1 cellular context compared by ENCODE assay signal in the genomic region with DNA sequence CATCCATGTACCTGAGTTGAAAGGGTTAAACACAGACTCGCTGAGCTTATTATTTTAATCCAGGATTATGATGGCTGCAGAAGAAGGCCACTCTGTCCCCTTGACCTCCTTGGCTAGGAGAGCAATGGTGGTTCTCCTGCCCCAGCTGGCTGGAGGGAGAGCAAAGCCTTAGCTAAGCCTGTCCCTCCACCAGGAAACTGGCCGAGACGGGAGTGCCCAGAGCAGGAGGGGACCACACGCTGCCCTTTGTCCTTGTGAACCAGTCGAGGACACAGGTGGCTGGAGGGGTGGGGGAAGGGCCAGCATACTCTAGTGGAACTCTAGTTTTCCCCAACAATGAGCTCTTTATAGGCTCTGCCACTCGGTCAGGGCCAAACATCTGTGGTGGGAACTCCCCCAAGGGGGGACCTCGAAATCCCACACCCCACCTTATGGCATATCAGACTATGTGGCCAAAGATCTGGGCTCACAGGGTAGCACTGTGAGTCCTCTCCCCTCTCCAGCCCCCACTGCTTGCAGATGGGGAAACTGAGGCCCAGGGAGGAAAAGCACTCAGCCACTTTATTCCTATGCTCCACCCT.
TF ChIP-seq lines count a peak whose summit lies in the region.

No MANE protein-coding gene starts in this region.

TF ChIP-seq in HepG2, 621 proteins besides CTCF, POLR2A, EP300 and RAD21 (continued from another document and continues in another):
- TF ChIP-seq, protein P1, sequence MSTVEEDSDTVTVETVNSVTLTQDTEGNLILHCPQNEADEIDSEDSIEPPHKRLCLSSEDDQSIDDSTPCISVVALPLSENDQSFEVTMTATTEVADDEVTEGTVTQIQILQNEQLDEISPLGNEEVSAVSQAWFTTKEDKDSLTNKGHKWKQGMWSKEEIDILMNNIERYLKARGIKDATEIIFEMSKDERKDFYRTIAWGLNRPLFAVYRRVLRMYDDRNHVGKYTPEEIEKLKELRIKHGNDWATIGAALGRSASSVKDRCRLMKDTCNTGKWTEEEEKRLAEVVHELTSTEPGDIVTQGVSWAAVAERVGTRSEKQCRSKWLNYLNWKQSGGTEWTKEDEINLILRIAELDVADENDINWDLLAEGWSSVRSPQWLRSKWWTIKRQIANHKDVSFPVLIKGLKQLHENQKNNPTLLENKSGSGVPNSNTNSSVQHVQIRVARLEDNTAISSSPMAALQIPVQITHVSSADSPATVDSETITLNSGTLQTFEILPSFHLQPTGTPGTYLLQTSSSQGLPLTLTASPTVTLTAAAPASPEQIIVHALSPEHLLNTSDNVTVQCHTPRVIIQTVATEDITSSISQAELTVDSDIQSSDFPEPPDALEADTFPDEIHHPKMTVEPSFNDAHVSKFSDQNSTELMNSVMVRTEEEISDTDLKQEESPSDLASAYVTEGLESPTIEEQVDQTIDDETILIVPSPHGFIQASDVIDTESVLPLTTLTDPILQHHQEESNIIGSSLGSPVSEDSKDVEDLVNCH (CRISPR knock-in tag; IDR thresholded peaks at IDR 0.05): no peak
- TF ChIP-seq TCF7L2 (IDR thresholded peaks at IDR 0.05; ENCODE audit: low read depth, low read length) (no peak), REL (CRISPR knock-in tag; conservative IDR thresholded peaks at IDR 0.05) (no peak), MYC (CRISPR knock-in tag; IDR thresholded peaks at IDR 0.05; ENCODE audit: borderline replicate concordance) (peak; percentile 65; the same call in 1 of the 2 replicates), ZNF431 (CRISPR knock-in tag; IDR thresholded peaks at IDR 0.05; ENCODE audit: borderline replicate concordance, low read depth) (peak; percentile 71; the same call in 1 of the 2 replicates), PHB2 (IDR thresholded peaks at IDR 0.05; ENCODE audit: partially characterized antibody) (no peak), ZNF331 (CRISPR knock-in tag; IDR thresholded peaks at IDR 0.05) (peak; percentile 63; the same call in 1 of the 2 replicates), PHF20 (CRISPR knock-in tag; IDR thresholded peaks at IDR 0.05) (no peak), ZNF768 (CRISPR knock-in tag; IDR thresholded peaks at IDR 0.05) (no peak), GFI1 (CRISPR knock-in tag; IDR thresholded peaks at IDR 0.05; ENCODE audit: borderline replicate concordance) (peak; percentile 53; the same call in 1 of the 2 replicates), YY1 (IDR thresholded peaks at IDR 0.05; ENCODE audit: insufficient read depth, insufficient replicate concordance, low read depth, low read length) (no peak), ZNF225 (CRISPR knock-in tag; IDR thresholded peaks at IDR 0.05) (no peak), RORA (CRISPR knock-in tag; IDR thresholded peaks at IDR 0.05) (no peak), ZNF446 (CRISPR knock-in tag; IDR thresholded peaks at IDR 0.05) (no peak), MAF1 (CRISPR knock-in tag; IDR thresholded peaks at IDR 0.05; ENCODE audit: borderline replicate concordance) (no peak), ZNF558 (CRISPR knock-in tag; IDR thresholded peaks at IDR 0.05; ENCODE audit: borderline replicate concordance) (no peak), ZNF589 (CRISPR knock-in tag; conservative IDR thresholded peaks at IDR 0.05) (no peak), ZNF333 (CRISPR knock-in tag; IDR thresholded peaks at IDR 0.05; ENCODE audit: borderline replicate concordance) (no peak), ZFP37 (CRISPR knock-in tag; IDR thresholded peaks at IDR 0.05; ENCODE audit: borderline replicate concordance) (no peak), CEBPB (IDR thresholded peaks at IDR 0.05; ENCODE audit: borderline replicate concordance, low read depth, low read length) (no peak), NBN (conservative IDR thresholded peaks at IDR 0.05) (no peak), FOSL2 (CRISPR knock-in tag; IDR thresholded peaks at IDR 0.05) (peak; percentile 17; the same call in 1 of the 2 replicates), RBFOX2 (IDR thresholded peaks at IDR 0.05; ENCODE audit: low read depth, low read length) (no peak), ZNF737 (CRISPR knock-in tag; IDR thresholded peaks at IDR 0.05; ENCODE audit: borderline replicate concordance) (no peak), KAT2B (IDR thresholded peaks at IDR 0.05; ENCODE audit: borderline replicate concordance, low read depth, low read length) (no peak), ZFY (CRISPR knock-in tag; IDR thresholded peaks at IDR 0.05) (no peak), ZNF124 (CRISPR knock-in tag; IDR thresholded peaks at IDR 0.05) (no peak), FOXJ3 (CRISPR knock-in tag; IDR thresholded peaks at IDR 0.05; ENCODE audit: borderline replicate concordance) (no peak), KLF11 (CRISPR knock-in tag; IDR thresholded peaks at IDR 0.05) (no peak), ZBTB20 (CRISPR knock-in tag; IDR thresholded peaks at IDR 0.05; ENCODE audit: borderline replicate concordance, low read depth) (no peak; the same call in 1 of the 2 replicates), NCOA2 (CRISPR knock-in tag; IDR thresholded peaks at IDR 0.05) (peak; percentile 81)
- TF ChIP-seq, protein P2, sequence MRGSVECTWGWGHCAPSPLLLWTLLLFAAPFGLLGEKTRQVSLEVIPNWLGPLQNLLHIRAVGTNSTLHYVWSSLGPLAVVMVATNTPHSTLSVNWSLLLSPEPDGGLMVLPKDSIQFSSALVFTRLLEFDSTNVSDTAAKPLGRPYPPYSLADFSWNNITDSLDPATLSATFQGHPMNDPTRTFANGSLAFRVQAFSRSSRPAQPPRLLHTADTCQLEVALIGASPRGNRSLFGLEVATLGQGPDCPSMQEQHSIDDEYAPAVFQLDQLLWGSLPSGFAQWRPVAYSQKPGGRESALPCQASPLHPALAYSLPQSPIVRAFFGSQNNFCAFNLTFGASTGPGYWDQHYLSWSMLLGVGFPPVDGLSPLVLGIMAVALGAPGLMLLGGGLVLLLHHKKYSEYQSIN (CRISPR knock-in tag; IDR thresholded peaks at IDR 0.05; ENCODE audit: borderline replicate concordance): no peak
- TF ChIP-seq, protein P3, sequence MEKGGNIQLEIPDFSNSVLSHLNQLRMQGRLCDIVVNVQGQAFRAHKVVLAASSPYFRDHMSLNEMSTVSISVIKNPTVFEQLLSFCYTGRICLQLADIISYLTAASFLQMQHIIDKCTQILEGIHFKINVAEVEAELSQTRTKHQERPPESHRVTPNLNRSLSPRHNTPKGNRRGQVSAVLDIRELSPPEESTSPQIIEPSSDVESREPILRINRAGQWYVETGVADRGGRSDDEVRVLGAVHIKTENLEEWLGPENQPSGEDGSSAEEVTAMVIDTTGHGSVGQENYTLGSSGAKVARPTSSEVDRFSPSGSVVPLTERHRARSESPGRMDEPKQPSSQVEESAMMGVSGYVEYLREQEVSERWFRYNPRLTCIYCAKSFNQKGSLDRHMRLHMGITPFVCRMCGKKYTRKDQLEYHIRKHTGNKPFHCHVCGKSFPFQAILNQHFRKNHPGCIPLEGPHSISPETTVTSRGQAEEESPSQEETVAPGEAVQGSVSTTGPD (CRISPR knock-in tag; IDR thresholded peaks at IDR 0.05): no peak
- TF ChIP-seq, protein P4, sequence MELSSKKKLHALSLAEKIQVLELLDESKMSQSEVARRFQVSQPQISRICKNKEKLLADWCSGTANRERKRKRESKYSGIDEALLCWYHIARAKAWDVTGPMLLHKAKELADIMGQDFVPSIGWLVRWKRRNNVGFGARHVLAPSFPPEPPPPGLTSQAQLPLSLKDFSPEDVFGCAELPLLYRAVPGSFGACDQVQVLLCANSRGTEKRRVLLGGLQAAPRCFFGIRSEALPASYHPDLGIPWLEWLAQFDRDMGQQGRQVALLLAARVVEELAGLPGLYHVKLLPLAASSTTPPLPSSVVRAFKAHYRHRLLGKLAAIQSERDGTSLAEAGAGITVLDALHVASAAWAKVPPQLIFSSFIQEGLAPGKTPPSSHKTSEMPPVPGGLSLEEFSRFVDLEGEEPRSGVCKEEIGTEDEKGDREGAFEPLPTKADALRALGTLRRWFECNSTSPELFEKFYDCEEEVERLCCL (CRISPR knock-in tag; IDR thresholded peaks at IDR 0.05; ENCODE audit: borderline replicate concordance): no peak
- TF ChIP-seq, protein P5, sequence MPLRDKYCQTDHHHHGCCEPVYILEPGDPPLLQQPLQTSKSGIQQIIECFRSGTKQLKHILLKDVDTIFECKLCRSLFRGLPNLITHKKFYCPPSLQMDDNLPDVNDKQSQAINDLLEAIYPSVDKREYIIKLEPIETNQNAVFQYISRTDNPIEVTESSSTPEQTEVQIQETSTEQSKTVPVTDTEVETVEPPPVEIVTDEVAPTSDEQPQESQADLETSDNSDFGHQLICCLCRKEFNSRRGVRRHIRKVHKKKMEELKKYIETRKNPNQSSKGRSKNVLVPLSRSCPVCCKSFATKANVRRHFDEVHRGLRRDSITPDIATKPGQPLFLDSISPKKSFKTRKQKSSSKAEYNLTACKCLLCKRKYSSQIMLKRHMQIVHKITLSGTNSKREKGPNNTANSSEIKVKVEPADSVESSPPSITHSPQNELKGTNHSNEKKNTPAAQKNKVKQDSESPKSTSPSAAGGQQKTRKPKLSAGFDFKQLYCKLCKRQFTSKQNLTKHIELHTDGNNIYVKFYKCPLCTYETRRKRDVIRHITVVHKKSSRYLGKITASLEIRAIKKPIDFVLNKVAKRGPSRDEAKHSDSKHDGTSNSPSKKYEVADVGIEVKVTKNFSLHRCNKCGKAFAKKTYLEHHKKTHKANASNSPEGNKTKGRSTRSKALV (CRISPR knock-in tag; IDR thresholded peaks at IDR 0.05): no peak
- TF ChIP-seq, protein P6, sequence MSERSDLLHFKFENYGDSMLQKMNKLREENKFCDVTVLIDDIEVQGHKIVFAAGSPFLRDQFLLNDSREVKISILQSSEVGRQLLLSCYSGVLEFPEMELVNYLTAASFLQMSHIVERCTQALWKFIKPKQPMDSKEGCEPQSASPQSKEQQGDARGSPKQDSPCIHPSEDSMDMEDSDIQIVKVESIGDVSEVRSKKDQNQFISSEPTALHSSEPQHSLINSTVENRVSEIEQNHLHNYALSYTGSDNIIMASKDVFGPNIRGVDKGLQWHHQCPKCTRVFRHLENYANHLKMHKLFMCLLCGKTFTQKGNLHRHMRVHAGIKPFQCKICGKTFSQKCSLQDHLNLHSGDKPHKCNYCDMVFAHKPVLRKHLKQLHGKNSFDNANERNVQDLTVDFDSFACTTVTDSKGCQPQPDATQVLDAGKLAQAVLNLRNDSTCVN (CRISPR knock-in tag; IDR thresholded peaks at IDR 0.05; ENCODE audit: borderline replicate concordance): 0 out of 2 replicates have a peak, but pooled peaks have one; percentile 24
- TF ChIP-seq, protein P7, sequence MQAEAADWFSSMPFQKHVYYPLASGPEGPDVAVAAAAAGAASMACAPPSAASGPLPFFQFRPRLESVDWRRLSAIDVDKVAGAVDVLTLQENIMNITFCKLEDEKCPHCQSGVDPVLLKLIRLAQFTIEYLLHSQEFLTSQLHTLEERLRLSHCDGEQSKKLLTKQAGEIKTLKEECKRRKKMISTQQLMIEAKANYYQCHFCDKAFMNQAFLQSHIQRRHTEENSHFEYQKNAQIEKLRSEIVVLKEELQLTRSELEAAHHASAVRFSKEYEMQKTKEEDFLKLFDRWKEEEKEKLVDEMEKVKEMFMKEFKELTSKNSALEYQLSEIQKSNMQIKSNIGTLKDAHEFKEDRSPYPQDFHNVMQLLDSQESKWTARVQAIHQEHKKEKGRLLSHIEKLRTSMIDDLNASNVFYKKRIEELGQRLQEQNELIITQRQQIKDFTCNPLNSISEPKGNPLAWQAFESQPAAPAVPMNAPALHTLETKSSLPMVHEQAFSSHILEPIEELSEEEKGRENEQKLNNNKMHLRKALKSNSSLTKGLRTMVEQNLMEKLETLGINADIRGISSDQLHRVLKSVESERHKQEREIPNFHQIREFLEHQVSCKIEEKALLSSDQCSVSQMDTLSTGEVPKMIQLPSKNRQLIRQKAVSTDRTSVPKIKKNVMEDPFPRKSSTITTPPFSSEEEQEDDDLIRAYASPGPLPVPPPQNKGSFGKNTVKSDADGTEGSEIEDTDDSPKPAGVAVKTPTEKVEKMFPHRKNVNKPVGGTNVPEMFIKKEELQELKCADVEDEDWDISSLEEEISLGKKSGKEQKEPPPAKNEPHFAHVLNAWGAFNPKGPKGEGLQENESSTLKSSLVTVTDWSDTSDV (CRISPR knock-in tag; IDR thresholded peaks at IDR 0.05): no peak
- TF ChIP-seq, protein P8, sequence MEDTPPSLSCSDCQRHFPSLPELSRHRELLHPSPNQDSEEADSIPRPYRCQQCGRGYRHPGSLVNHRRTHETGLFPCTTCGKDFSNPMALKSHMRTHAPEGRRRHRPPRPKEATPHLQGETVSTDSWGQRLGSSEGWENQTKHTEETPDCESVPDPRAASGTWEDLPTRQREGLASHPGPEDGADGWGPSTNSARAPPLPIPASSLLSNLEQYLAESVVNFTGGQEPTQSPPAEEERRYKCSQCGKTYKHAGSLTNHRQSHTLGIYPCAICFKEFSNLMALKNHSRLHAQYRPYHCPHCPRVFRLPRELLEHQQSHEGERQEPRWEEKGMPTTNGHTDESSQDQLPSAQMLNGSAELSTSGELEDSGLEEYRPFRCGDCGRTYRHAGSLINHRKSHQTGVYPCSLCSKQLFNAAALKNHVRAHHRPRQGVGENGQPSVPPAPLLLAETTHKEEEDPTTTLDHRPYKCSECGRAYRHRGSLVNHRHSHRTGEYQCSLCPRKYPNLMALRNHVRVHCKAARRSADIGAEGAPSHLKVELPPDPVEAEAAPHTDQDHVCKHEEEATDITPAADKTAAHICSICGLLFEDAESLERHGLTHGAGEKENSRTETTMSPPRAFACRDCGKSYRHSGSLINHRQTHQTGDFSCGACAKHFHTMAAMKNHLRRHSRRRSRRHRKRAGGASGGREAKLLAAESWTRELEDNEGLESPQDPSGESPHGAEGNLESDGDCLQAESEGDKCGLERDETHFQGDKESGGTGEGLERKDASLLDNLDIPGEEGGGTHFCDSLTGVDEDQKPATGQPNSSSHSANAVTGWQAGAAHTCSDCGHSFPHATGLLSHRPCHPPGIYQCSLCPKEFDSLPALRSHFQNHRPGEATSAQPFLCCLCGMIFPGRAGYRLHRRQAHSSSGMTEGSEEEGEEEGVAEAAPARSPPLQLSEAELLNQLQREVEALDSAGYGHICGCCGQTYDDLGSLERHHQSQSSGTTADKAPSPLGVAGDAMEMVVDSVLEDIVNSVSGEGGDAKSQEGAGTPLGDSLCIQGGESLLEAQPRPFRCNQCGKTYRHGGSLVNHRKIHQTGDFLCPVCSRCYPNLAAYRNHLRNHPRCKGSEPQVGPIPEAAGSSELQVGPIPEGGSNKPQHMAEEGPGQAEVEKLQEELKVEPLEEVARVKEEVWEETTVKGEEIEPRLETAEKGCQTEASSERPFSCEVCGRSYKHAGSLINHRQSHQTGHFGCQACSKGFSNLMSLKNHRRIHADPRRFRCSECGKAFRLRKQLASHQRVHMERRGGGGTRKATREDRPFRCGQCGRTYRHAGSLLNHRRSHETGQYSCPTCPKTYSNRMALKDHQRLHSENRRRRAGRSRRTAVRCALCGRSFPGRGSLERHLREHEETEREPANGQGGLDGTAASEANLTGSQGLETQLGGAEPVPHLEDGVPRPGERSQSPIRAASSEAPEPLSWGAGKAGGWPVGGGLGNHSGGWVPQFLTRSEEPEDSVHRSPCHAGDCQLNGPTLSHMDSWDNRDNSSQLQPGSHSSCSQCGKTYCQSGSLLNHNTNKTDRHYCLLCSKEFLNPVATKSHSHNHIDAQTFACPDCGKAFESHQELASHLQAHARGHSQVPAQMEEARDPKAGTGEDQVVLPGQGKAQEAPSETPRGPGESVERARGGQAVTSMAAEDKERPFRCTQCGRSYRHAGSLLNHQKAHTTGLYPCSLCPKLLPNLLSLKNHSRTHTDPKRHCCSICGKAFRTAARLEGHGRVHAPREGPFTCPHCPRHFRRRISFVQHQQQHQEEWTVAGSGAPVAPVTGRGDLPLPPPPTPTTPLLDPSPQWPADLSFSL (CRISPR knock-in tag; IDR thresholded peaks at IDR 0.05): 0 out of 2 replicates have a peak, but pooled peaks have one; percentile 22
- TF ChIP-seq, protein P9, sequence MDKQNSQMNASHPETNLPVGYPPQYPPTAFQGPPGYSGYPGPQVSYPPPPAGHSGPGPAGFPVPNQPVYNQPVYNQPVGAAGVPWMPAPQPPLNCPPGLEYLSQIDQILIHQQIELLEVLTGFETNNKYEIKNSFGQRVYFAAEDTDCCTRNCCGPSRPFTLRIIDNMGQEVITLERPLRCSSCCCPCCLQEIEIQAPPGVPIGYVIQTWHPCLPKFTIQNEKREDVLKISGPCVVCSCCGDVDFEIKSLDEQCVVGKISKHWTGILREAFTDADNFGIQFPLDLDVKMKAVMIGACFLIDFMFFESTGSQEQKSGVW (CRISPR knock-in tag; IDR thresholded peaks at IDR 0.05; ENCODE audit: borderline replicate concordance): no peak
